7 cellular contexts compared by ENCODE assay signal in genomic region chr15:58453931-58454793, GRCh38. TPM values are rescaled to one million over a fixed set of nuclear protein-coding genes. Genes with fewer than 3 reads are reported as not detected.
DNase-seq lines count a peak whose midpoint lies in the region; ATAC-seq, FAIRE-seq and TF ChIP-seq lines count a peak whose summit lies in the region.

No MANE protein-coding gene starts in this region.

- no peak overlapping the region for H3K27ac ChIP-seq in kidney (ENCODE audit: low read depth in 2 of 2, low read length in 2 of 2)

- peak; percentile 31 for ATAC-seq in GM19043 (IDR thresholded peaks at IDR 0.05; ENCODE audit: low read depth, unreplicated experiment)
- ATAC-seq in HG03378 (IDR thresholded peaks at IDR 0.05; ENCODE audit: unreplicated experiment), result peak; percentile 44

- no peak for FAIRE-seq in kidney (lab: Jason Lieb, UNC)

- no peaks in the 10 kb centered on the region for H3K36me3 ChIP-seq in kidney (ENCODE audit: control insufficient read depth in 1 of 2, insufficient read depth in 2 of 2, low read length in 2 of 2)

- H3K9ac ChIP-seq in kidney (ENCODE audit: low read length in 2 of 2), result no peak overlapping the region

- no peak for TF ChIP-seq CTCF in kidney (IDR thresholded peaks at IDR 0.05; ENCODE audit: borderline replicate concordance, extremely low read depth, insufficient read depth)

- no peaks in the 10 kb centered on the region for H3K9me3 ChIP-seq in kidney (ENCODE audit: control insufficient read depth in 1 of 2, low read length in 2 of 2)

- intact Hi-C loops in kidney (cut with DNase I), result no loop called here

- H3K4me3 ChIP-seq in kidney (ENCODE audit: low read length in 2 of 2), result no peak overlapping the region

- peak; percentile 28 for DNase-seq in activated CD8-positive, alpha-beta memory T cell treated with anti-CD3 and anti-CD28 coated beads, Interleukin-2, amount 50 U/mL, for 4 hours
- peak; percentile 64 for DNase-seq in stimulated activated CD4-positive, alpha-beta T cell treated with anti-CD3 and anti-CD28 coated beads, Interleukin-4, amount 100 ng/mL, for 24 hours
- DNase-seq in kidney (no peak), NCI-H187 treated with DMSO at 0.1 percent for 48 hours (lab: John Stamatoyannopoulos, UW) (no peak), GM19238 (ENCODE audit: insufficient read length, low spot score) (no peak)

- peaks cover 4 to 8% of the 10 kb centered on the region in 2 donors for H3K4me1 ChIP-seq in kidney (ENCODE audit: control insufficient read depth in 1 of 2, insufficient read depth in 1 of 2, low read depth in 1 of 2, low read length in 2 of 2)

RNA-seq across cellular contexts. Expression of gene LIPC, which starts 22.4 kb away (rescaled TPM):
- 9.9 TPM for total RNA-seq in kidney
- polyA plus RNA-seq in kidney (ENCODE audit: insufficient read depth, low read depth, low replicate concordance), result 21.6 TPM

Comparison
In these comparisons a context has a peak if more than half of its experiments do, and no peak if none do; other contexts are left out.
1. DNase-seq: peak in activated CD8-positive, alpha-beta memory T cell treated with anti-CD3 and anti-CD28 coated beads, Interleukin-2, amount 50 U/mL, for 4 hours (single experiment) and stimulated activated CD4-positive, alpha-beta T cell treated with anti-CD3 and anti-CD28 coated beads, Interleukin-4, amount 100 ng/mL, for 24 hours (single experiment); none in kidney (single experiment), NCI-H187 treated with DMSO at 0.1 percent for 48 hours (single experiment) and GM19238 (single experiment).